ENCODE assay signal across 8 cellular contexts in genomic region chr5:82100303-82101077, GRCh38.
DNase-seq lines count a peak whose midpoint lies in the region; ATAC-seq lines count a peak whose summit lies in the region.
"Had no signal": no experiment of that assay in that cellular context is flagged by ENCODE, and none has a peak within 500 bp of the region (broad histone marks: within the 10 kb centered on the region; RNA-seq: fewer than 3 reads in every experiment).

No MANE protein-coding gene starts in this region.

- ATAC-seq in GM19023 (IDR thresholded peaks at IDR 0.05; ENCODE audit: unreplicated experiment) (peak; percentile 94), HG02763 (IDR thresholded peaks at IDR 0.05; ENCODE audit: unreplicated experiment) (peak; percentile 91)

- DNase-seq in NOMO-1 (lab: John Stamatoyannopoulos, UW; ENCODE audit: unreplicated experiment in 2 of 2) = peak; percentile 18 to 84
- peak; percentile 35 for DNase-seq in non-pigmented ciliary epithelial cell (ENCODE audit: low read depth)
- DNase-seq in DMS153 (lab: John Stamatoyannopoulos, UW) = no peak
- no peak for DNase-seq in effector CD8-positive, alpha-beta T cell (lab: John Stamatoyannopoulos, UW)
- DNase-seq in GM19238 (ENCODE audit: insufficient read length, low spot score) = no peak
- DNase-seq: MG63 had no signal

Comparison
In these comparisons a context has a peak if more than half of its experiments do, and no peak if none do; other contexts are left out.
1. DNase-seq: peak in NOMO-1 (2 of 2) and non-pigmented ciliary epithelial cell (single experiment); none in DMS153 (single experiment), effector CD8-positive, alpha-beta T cell (single experiment) and GM19238 (single experiment).